Comparison of ENCODE assay signal across 8 cellular contexts in genomic region chr5:1110930-1111726, GRCh38. TPM values are rescaled to one million over a fixed set of nuclear protein-coding genes. Genes with fewer than 3 reads are reported as not detected.
DNase-seq lines count a peak whose midpoint lies in the region; ATAC-seq and TF ChIP-seq lines count a peak whose summit lies in the region.

No MANE protein-coding gene starts in this region.

- H3K4me1 Mint-ChIP-seq in stimulated activated effector memory CD8-positive, alpha-beta T cell treated with anti-CD3 and anti-CD28 coated beads, Interleukin-12 subunit alpha, Interleukin-12 subunit beta, amount 100 ng/mL, for 72 hours, result peaks cover 27% of the 10 kb centered on the region

- H3K27ac ChIP-seq in DND-41 (ENCODE audit: low read length) (no peak overlapping the region), iPS-20b (ENCODE audit: low read length) (no peak overlapping the region)

- H3K27ac Mint-ChIP-seq in stimulated activated effector memory CD8-positive, alpha-beta T cell treated with anti-CD3 and anti-CD28 coated beads, Interleukin-12 subunit alpha, Interleukin-12 subunit beta, amount 100 ng/mL, for 72 hours, result peak overlapping the region; percentile 70

- no peaks in the 10 kb centered on the region for H3K9me3 ChIP-seq in DND-41 (ENCODE audit: insufficient read depth, low read length, severe bottlenecking)
- H3K9me3 ChIP-seq in iPS-20b (ENCODE audit: insufficient read depth, low read depth, low read length), result no peaks in the 10 kb centered on the region

- H3K4me2 ChIP-seq in DND-41 (ENCODE audit: insufficient read depth, low read length), result peak overlapping the region; percentile 69

- peaks cover 13% of the 10 kb centered on the region for H3K4me1 ChIP-seq in DND-41 (ENCODE audit: insufficient read depth, low read length)
- peaks cover 13% of the 10 kb centered on the region; the same call in 1 of the 2 replicates for H3K4me1 ChIP-seq in iPS-20b (ENCODE audit: insufficient read depth, low read length)

- no peaks in the 10 kb centered on the region; the same call in 1 of the 2 replicates for H4K20me1 ChIP-seq in DND-41 (ENCODE audit: insufficient read depth, low read length)

- peak overlapping the region; percentile 79 for H3K4me3 Mint-ChIP-seq in stimulated activated effector memory CD8-positive, alpha-beta T cell treated with anti-CD3 and anti-CD28 coated beads, Interleukin-12 subunit alpha, Interleukin-12 subunit beta, amount 100 ng/mL, for 72 hours

- in situ Hi-C loops in astrocyte of the spinal cord (cut with HindIII; ENCODE audit: low sequenced_read_pairs), result no loop called here

- H2AFZ ChIP-seq in DND-41 (ENCODE audit: low read depth, low read length), result peak overlapping the region; percentile 39; the same call in 1 of the 2 replicates

- ATAC-seq in DND-41 (ENCODE audit: insufficient read depth, low read depth), result peak; percentile 20
- ATAC-seq in GM21529 (IDR thresholded peaks at IDR 0.05; ENCODE audit: unreplicated experiment), result peak; percentile 30
- ATAC-seq in stimulated activated effector memory CD8-positive, alpha-beta T cell treated with anti-CD3 and anti-CD28 coated beads, Interleukin-12 subunit alpha, Interleukin-12 subunit beta, amount 100 ng/mL, for 72 hours, result peak; percentile 25
- no peak for ATAC-seq in HG03571 (IDR thresholded peaks at IDR 0.05; ENCODE audit: unreplicated experiment)

- H3K4me3 ChIP-seq in DND-41 (ENCODE audit: low read depth in 1 of 2, low read length in 2 of 2) (peak overlapping the region in 1 of 2 experiments; percentile 52; a peak in 2 of 4 replicates), astrocyte of the spinal cord (ENCODE audit: low read depth, low read length) (peak overlapping the region; percentile 47), iPS-20b (ENCODE audit: low read length) (peak overlapping the region; percentile 77; the same call in 1 of the 2 replicates)

- H3K27me3 ChIP-seq in DND-41 (ENCODE audit: insufficient read depth, low read length, poor library complexity), result peaks cover 26% of the 10 kb centered on the region
- H3K27me3 ChIP-seq in iPS-20b (ENCODE audit: insufficient read depth, low read length), result no peaks in the 10 kb centered on the region

- no peaks in the 10 kb centered on the region for H3K79me2 ChIP-seq in DND-41 (ENCODE audit: insufficient read depth, low read length)

- no peak for DNase-seq in DND-41
- peak; percentile 4 for DNase-seq in NCI-H1105 treated with DMSO at 0.1 percent for 48 hours (lab: John Stamatoyannopoulos, UW)
- no peak for DNase-seq in astrocyte of the spinal cord (ENCODE audit: low read depth, low spot score)
- DNase-seq in stimulated activated effector memory CD8-positive, alpha-beta T cell treated with anti-CD3 and anti-CD28 coated beads, Interleukin-12 subunit alpha, Interleukin-12 subunit beta, amount 100 ng/mL, for 72 hours (ENCODE audit: low spot score in 2 of 2), result peak in 1 of 2 donors; percentile 18
- no peak for DNase-seq in occipital lobe (lab: John Stamatoyannopoulos, UW)

- H3K36me3 ChIP-seq in DND-41 (ENCODE audit: insufficient read depth, low read length) (no peaks in the 10 kb centered on the region), iPS-20b (ENCODE audit: insufficient read depth, low read depth, low read length) (peaks cover 5% of the 10 kb centered on the region)

- H3K9me3 Mint-ChIP-seq in stimulated activated effector memory CD8-positive, alpha-beta T cell treated with anti-CD3 and anti-CD28 coated beads, Interleukin-12 subunit alpha, Interleukin-12 subunit beta, amount 100 ng/mL, for 72 hours, result no peaks in the 10 kb centered on the region

- H3K9ac ChIP-seq in DND-41 (ENCODE audit: low read depth, low read length) (peak overlapping the region; percentile 43; the same call in 1 of the 2 replicates), iPS-20b (ENCODE audit: low read depth, low read length) (peak overlapping the region; percentile 72; the same call in 1 of the 2 replicates)

- H3K36me3 Mint-ChIP-seq in stimulated activated effector memory CD8-positive, alpha-beta T cell treated with anti-CD3 and anti-CD28 coated beads, Interleukin-12 subunit alpha, Interleukin-12 subunit beta, amount 100 ng/mL, for 72 hours, result no peaks in the 10 kb centered on the region

- TF ChIP-seq CTCF in DND-41 (IDR thresholded peaks at IDR 0.05; ENCODE audit: borderline replicate concordance, extremely low read depth, low read length, poor library complexity, severe bottlenecking) (no peak), astrocyte of the spinal cord (IDR thresholded peaks at IDR 0.05; ENCODE audit: low read depth, low read length) (no peak)

RNA-seq across cellular contexts. Expression of gene SLC12A7, which starts 0.7 kb away (rescaled TPM):
- 4.4 TPM for total RNA-seq in occipital lobe
